In the genomic region with DNA sequence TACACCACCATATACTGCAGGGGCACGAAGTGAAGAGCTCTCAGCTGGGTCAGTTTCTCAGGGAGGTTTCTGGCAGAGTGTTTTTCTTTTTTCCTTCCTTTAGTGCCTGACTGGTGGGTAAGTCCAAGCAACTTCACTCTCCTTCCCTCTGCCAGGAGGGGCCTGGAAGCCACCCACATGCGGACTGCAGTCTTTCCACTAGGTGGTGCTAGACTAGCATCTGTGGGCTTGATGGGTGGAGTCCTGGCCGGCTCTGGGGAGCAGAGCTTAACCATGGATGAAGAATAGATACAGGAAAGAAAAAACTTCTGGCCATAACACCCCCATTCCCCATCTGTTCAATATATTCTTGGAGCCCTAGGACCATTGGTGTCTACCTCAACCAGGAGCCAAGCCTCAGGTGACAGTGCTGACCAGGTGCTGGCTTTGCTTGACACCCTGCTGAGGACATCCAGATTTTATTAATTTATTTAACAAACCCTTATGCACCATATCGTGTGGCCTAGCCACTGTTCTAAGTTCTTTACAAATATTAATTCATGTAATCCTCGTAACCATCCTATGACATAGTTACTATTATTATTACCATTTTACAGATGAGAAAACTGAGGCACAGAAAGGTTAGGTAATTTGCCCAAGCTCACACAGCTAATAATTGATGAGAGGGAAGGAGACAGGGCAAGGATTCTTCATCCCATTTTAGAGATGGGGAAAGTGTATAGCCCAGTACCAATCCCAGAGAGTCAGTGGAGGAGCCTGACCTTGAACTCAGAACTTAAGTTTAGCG, we compare ENCODE assay signal across 7 cellular contexts.
A peak's percentile ranks its signal among the peaks of the same experiment; 100 is the strongest.
DNase-seq lines count a peak whose midpoint lies in the region; ATAC-seq and TF ChIP-seq lines count a peak whose summit lies in the region.

No MANE protein-coding gene starts in this region.

- no peak overlapping the region for H3K27ac Mint-ChIP-seq in immature natural killer cell

- peaks cover 0 to 8% (median 3%) of the 10 kb centered on the region in 3 donors for H3K27me3 Mint-ChIP-seq in immature natural killer cell (ENCODE audit: low read depth in 3 of 3)

- H2AFZ ChIP-seq in OCI-LY1 (ENCODE audit: low read length): no peak overlapping the region

- peak; percentile 89 for TF ChIP-seq CTCF in OCI-LY1 (IDR thresholded peaks at IDR 0.05; ENCODE audit: low read length)

- H3K9me2 ChIP-seq in OCI-LY1 (ENCODE audit: low read depth, low read length): no peaks in the 10 kb centered on the region

- no peaks in the 10 kb centered on the region for H3K36me3 ChIP-seq in OCI-LY1 (ENCODE audit: insufficient read depth, low read length)

- no peaks in the 10 kb centered on the region for H3K79me2 ChIP-seq in OCI-LY1 (ENCODE audit: insufficient read depth, low read length)

- no peaks in the 10 kb centered on the region for H3K27me3 ChIP-seq in OCI-LY1 (ENCODE audit: insufficient read depth, low read length)

- no peaks in the 10 kb centered on the region for H4K20me1 ChIP-seq in OCI-LY1 (ENCODE audit: insufficient read depth, low read length)

- no peak overlapping the region for H3K4me3 Mint-ChIP-seq in immature natural killer cell

- ATAC-seq in HG03139 (IDR thresholded peaks at IDR 0.05; ENCODE audit: unreplicated experiment): no peak

- no peak overlapping the region for H3K4me2 ChIP-seq in OCI-LY1 (ENCODE audit: low read length)

- H3K4me1 Mint-ChIP-seq in immature natural killer cell: peaks cover 30 to 38% of the 10 kb centered on the region in 2 donors

- H3K4me1 ChIP-seq in OCI-LY1 (ENCODE audit: insufficient read depth, low read length, severe bottlenecking): no peaks in the 10 kb centered on the region

- no peaks in the 10 kb centered on the region for H3F3A ChIP-seq in OCI-LY1 (ENCODE audit: insufficient read depth, low read length)

- no peak overlapping the region for H3K9ac ChIP-seq in OCI-LY1 (ENCODE audit: low read length)

- no peak overlapping the region for H3K27ac ChIP-seq in OCI-LY1 (ENCODE audit: low read depth, low read length, poor library complexity, severe bottlenecking)

- peak; percentile 84 for DNase-seq in ELF-1 (ENCODE audit: low read depth, low spot score)
- peak; percentile 9 for DNase-seq in KG1 (lab: John Stamatoyannopoulos, UW)
- DNase-seq in amniotic epithelial cell (ENCODE audit: low read depth): peak; percentile 36
- DNase-seq in immature natural killer cell: peak in 2 of 3 donors; percentile 16 to 40
- peak; percentile 38 to 40 for DNase-seq in stimulated activated CD4-positive, alpha-beta T cell treated with anti-CD3 and anti-CD28 coated beads, Interleukin-4, amount 100 ng/mL, for 48 hours (ENCODE audit: low read depth in 2 of 2)

- H3K9me3 Mint-ChIP-seq in immature natural killer cell: no peaks in the 10 kb centered on the region

- no peak overlapping the region for H3K4me3 ChIP-seq in OCI-LY1 (ENCODE audit: low read depth, low read length, poor library complexity, severe bottlenecking)

- no peaks in the 10 kb centered on the region for H3K36me3 Mint-ChIP-seq in immature natural killer cell

- no peaks in the 10 kb centered on the region for H3K9me3 ChIP-seq in OCI-LY1 (ENCODE audit: low read length)

Comparison
In these comparisons a context has a peak if more than half of its experiments do, and no peak if none do; other contexts are left out.
1. DNase-seq: peak in every context shown above with its lines; median percentile 84 in ELF-1; 39 in stimulated activated CD4-positive, alpha-beta T cell treated with anti-CD3 and anti-CD28 coated beads, Interleukin-4, amount 100 ng/mL, for 48 hours; 36 in amniotic epithelial cell; 28 in immature natural killer cell; 9 in KG1.